21 cellular contexts compared by ENCODE assay signal in the genomic region with DNA sequence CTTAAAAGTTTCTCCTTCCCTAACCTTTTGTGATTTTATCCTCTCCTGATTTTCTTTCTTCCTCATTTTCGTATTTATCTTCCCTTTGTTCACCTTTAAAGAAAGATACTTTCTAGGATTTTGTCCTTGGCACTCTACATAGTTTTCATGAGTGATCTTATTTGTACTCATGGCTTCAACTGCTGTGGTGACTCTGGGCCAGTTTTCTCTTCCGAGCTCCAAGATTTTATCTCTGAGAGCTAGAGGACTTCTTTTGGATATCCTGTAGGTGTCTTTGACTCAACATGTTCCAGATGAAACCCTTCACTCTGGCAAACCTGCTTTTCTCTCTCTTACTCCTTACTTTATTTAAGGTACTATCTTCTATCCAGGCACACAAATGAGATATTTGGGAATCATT.
"Had no signal": no experiment of that assay in that cellular context is flagged by ENCODE, and none has a peak within 500 bp of the region (broad histone marks: within the 10 kb centered on the region; RNA-seq: fewer than 3 reads in every experiment).

No MANE protein-coding gene starts in this region.

- FAIRE-seq: pancreas, TTC549 had no signal

- H3K27me3 ChIP-seq: adrenal gland, brain microvascular endothelial cell, esophagus muscularis mucosa, pancreas, testis, uterus had no signal

- H3K4me3 ChIP-seq: adrenal gland, esophagus muscularis mucosa, pancreas, testis, uterus had no signal

- H3K27ac Mint-ChIP-seq: activated CD4-positive, alpha-beta T cell treated with anti-CD3 and anti-CD28 coated beads, Interleukin-2, amount 10 ng/mL, durations not matched to agents 7 days and 5 days; endodermal cell; stimulated activated naive CD8-positive, alpha-beta T cell treated with anti-CD3 and anti-CD28 coated beads, Interleukin-15, Interleukin-2, amounts not matched to agents 100 ng/mL and 50 ng/mL, for 24 hours; T-helper 17 cell had no signal

- ATAC-seq: left lobe of liver, pancreas, T-helper 17 cell had no signal

- H3K9me3 Mint-ChIP-seq: activated CD4-positive, alpha-beta T cell treated with anti-CD3 and anti-CD28 coated beads, Interleukin-2, amount 10 ng/mL, durations not matched to agents 7 days and 5 days; endodermal cell; neural crest cell; stimulated activated naive CD8-positive, alpha-beta T cell treated with anti-CD3 and anti-CD28 coated beads, Interleukin-15, Interleukin-2, amounts not matched to agents 100 ng/mL and 50 ng/mL, for 24 hours had no signal

- DNase-seq: activated CD4-positive, alpha-beta T cell treated with anti-CD3 and anti-CD28 coated beads, Interleukin-2, amount 10 ng/mL, durations not matched to agents 7 days and 5 days; activated CD4-positive, CD25-positive, alpha-beta regulatory T cell; activated CD8-positive, alpha-beta memory T cell treated with anti-CD3 and anti-CD28 coated beads for 24 hours; activated naive CD4-positive, alpha-beta T cell treated with anti-CD3 and anti-CD28 coated beads, Interleukin-2, amount 50 U/mL, for 16 hours; activated T-cell treated with anti-CD3 and anti-CD28 coated beads for 4 hours; adrenal gland; brain microvascular endothelial cell; endodermal cell; head of caudate nucleus; mesendoderm; pancreas; retina; stimulated activated CD4-positive, alpha-beta T cell treated with anti-CD3 and anti-CD28 coated beads, Interleukin-4, amount 100 ng/mL, for 1 hour; T-helper 17 cell; testis; uterus had no signal

- H3K36me3 ChIP-seq: adrenal gland, brain microvascular endothelial cell, esophagus muscularis mucosa, pancreas, uterus had no signal

- H3K4me3 Mint-ChIP-seq: activated CD4-positive, alpha-beta T cell treated with anti-CD3 and anti-CD28 coated beads, Interleukin-2, amount 10 ng/mL, durations not matched to agents 7 days and 5 days; endodermal cell; neural crest cell; stimulated activated naive CD8-positive, alpha-beta T cell treated with anti-CD3 and anti-CD28 coated beads, Interleukin-15, Interleukin-2, amounts not matched to agents 100 ng/mL and 50 ng/mL, for 24 hours; T-helper 17 cell had no signal

- H3K27me3 Mint-ChIP-seq: stimulated activated naive CD8-positive, alpha-beta T cell treated with anti-CD3 and anti-CD28 coated beads, Interleukin-15, Interleukin-2, amounts not matched to agents 100 ng/mL and 50 ng/mL, for 24 hours had no signal

- H3K9me3 ChIP-seq: adrenal gland, esophagus muscularis mucosa, pancreas, testis, uterus had no signal

- H3K27ac ChIP-seq: brain microvascular endothelial cell, pancreas, testis had no signal
